Comparison of ENCODE assay signal across 8 cellular contexts in the genomic region with DNA sequence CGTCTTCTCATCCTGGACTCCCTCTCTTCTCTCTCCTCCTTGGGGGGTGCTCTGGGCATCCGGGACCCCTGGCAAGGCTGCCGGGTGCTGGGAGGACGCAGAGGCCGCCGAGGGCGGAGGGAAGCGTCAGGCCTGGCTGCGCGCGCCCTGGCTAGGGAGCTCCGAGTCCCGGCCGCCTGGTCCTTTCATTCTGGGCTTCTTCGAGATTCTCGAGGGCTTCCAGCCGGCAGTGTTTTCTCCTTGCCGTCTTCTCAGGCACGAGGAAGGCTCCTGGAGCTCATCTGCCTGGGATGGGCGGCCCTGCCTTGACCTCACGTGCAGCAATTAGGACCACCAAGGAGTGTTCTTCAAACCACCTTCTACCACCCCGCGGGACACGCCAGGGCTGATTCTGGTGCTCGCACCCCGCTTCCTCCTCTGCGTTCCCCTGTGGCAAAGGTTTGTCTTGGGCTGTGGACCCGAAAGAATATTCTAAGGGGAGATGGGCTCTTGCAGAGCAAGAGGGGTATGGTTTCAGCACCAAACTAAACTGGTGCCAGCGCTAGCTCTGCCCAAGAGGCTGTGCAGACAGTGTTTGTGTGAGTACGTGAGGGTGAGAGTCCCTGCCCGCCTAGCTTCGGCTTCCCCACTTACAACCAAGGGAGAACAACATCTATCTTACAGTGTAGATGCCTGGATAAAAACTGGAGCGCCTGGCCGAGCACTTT. TPM values are rescaled to one million over a fixed set of nuclear protein-coding genes. Genes with fewer than 3 reads are reported as not detected.
A peak's percentile ranks its signal among the peaks of the same experiment; 100 is the strongest.
DNase-seq lines count a peak whose midpoint lies in the region; ATAC-seq and TF ChIP-seq lines count a peak whose summit lies in the region.

No MANE protein-coding gene starts in this region.

- H3K36me3 ChIP-seq in HUES48 (ENCODE audit: control insufficient read depth, insufficient read depth, low read length) (no peaks in the 10 kb centered on the region), hepatocyte (replicated peaks; ENCODE audit: insufficient read depth, low read depth) (no peaks in the 10 kb centered on the region), skeletal muscle tissue (ENCODE audit: control insufficient read depth in 3 of 3, insufficient read depth in 3 of 3, low read length in 3 of 3) (no peaks in the 10 kb centered on the region)

- no peaks in the 10 kb centered on the region for H3K9me3 ChIP-seq in HUES48 (ENCODE audit: control insufficient read depth, insufficient read depth, low read length)
- no peaks in the 10 kb centered on the region for H3K9me3 ChIP-seq in hepatocyte (ENCODE audit: low read depth)
- no peaks in the 10 kb centered on the region for H3K9me3 ChIP-seq in skeletal muscle tissue (ENCODE audit: control insufficient read depth in 3 of 3, low read length in 3 of 3)

- H3K4me3 ChIP-seq in HUES48 (ENCODE audit: low read depth, low read length) = peak overlapping the region; percentile 71
- peak overlapping the region; percentile 42 for H3K4me3 ChIP-seq in hepatocyte
- H3K4me3 ChIP-seq in skeletal muscle tissue (ENCODE audit: low read length in 3 of 3) = peak overlapping the region; percentile 34 to 64 (median 59)

- DNase-seq in DMS79 treated with DMSO at 0.1 percent for 48 hours (lab: John Stamatoyannopoulos, UW) = peak; percentile 35
- DNase-seq in hepatocyte (ENCODE audit: low spot score) = peak; percentile 38

- H2AFZ ChIP-seq in hepatocyte = peak overlapping the region; percentile 81

- no peak for ATAC-seq in activated T-helper 17 cell treated with anti-CD3 and anti-CD28 coated beads, Interleukin-2, amount 50 U/mL, for 72 hours (replicated peaks)
- ATAC-seq in GM18502 (IDR thresholded peaks at IDR 0.05; ENCODE audit: poor library complexity, unreplicated experiment) (no peak), GM21367 (IDR thresholded peaks at IDR 0.05; ENCODE audit: unreplicated experiment) (no peak), GM19023 (IDR thresholded peaks at IDR 0.05; ENCODE audit: unreplicated experiment) (no peak)

- H3K27ac Mint-ChIP-seq in activated T-helper 17 cell treated with anti-CD3 and anti-CD28 coated beads, Interleukin-2, amount 50 U/mL, for 72 hours = no peak overlapping the region

- peaks cover 50% of the 10 kb centered on the region for H3K36me3 Mint-ChIP-seq in activated T-helper 17 cell treated with anti-CD3 and anti-CD28 coated beads, Interleukin-2, amount 50 U/mL, for 72 hours (ENCODE audit: low read depth)

- H3K27ac ChIP-seq in HUES48 (ENCODE audit: low read depth, low read length) = peak overlapping the region; percentile 12
- H3K27ac ChIP-seq in hepatocyte = no peak overlapping the region
- no peak overlapping the region for H3K27ac ChIP-seq in skeletal muscle tissue (ENCODE audit: low read depth, low read length)

- H3K4me1 ChIP-seq in HUES48 (ENCODE audit: control insufficient read depth, insufficient read depth, low read length) (peaks cover 25% of the 10 kb centered on the region), hepatocyte (ENCODE audit: insufficient read depth) (no peaks in the 10 kb centered on the region), skeletal muscle tissue (ENCODE audit: control insufficient read depth in 3 of 3, insufficient read depth in 3 of 3, low read length in 3 of 3) (peaks cover 25 to 31% (median 27%) of the 10 kb centered on the region in 3 donors)

- H3K4me1 Mint-ChIP-seq in activated T-helper 17 cell treated with anti-CD3 and anti-CD28 coated beads, Interleukin-2, amount 50 U/mL, for 72 hours = peaks cover 31% of the 10 kb centered on the region

- H3K9ac ChIP-seq in HUES48 (ENCODE audit: low read depth, low read length) = no peak overlapping the region
- peak overlapping the region in 2 of 3 donors; percentile 23 to 66 for H3K9ac ChIP-seq in skeletal muscle tissue (ENCODE audit: low read depth in 1 of 3, low read length in 3 of 3)

- H3K27me3 Mint-ChIP-seq in activated T-helper 17 cell treated with anti-CD3 and anti-CD28 coated beads, Interleukin-2, amount 50 U/mL, for 72 hours = no peaks in the 10 kb centered on the region

- no peaks in the 10 kb centered on the region for H4K20me1 ChIP-seq in hepatocyte (ENCODE audit: insufficient read depth, poor library complexity, severe bottlenecking)

- H3K4me3 Mint-ChIP-seq in activated T-helper 17 cell treated with anti-CD3 and anti-CD28 coated beads, Interleukin-2, amount 50 U/mL, for 72 hours = peak overlapping the region; percentile 73

- no peak for TF ChIP-seq CTCF in hepatocyte (IDR thresholded peaks at IDR 0.05; ENCODE audit: poor library complexity)

- peak overlapping the region; percentile 98 for H3K4me2 ChIP-seq in hepatocyte

- peaks cover 25% of the 10 kb centered on the region for H3K27me3 ChIP-seq in HUES48 (ENCODE audit: control insufficient read depth, insufficient read depth, low read length)
- H3K27me3 ChIP-seq in hepatocyte = peaks cover 25% of the 10 kb centered on the region
- H3K27me3 ChIP-seq in skeletal muscle tissue (ENCODE audit: control insufficient read depth in 3 of 3, insufficient read depth in 3 of 3, low read length in 3 of 3) = peaks cover 4 to 30% (median 17%) of the 10 kb centered on the region in 3 donors

- H3K79me2 ChIP-seq in hepatocyte = no peaks in the 10 kb centered on the region

- WGBS in hepatocyte (ENCODE audit: low lambda C conversion rate, missing lambda C conversion rate) = 6% methylated on average over 32 of the region's 34 CpGs

- no peaks in the 10 kb centered on the region for H3K9me2 ChIP-seq in hepatocyte (replicated peaks; ENCODE audit: insufficient read depth)

- H3K9me3 Mint-ChIP-seq in activated T-helper 17 cell treated with anti-CD3 and anti-CD28 coated beads, Interleukin-2, amount 50 U/mL, for 72 hours = no peaks in the 10 kb centered on the region

RNA-seq across cellular contexts. Expression of a gene that starts 36.5 kb away (rescaled TPM):
- total RNA-seq in activated T-helper 17 cell treated with anti-CD3 and anti-CD28 coated beads, Interleukin-2, amount 50 U/mL, for 72 hours = 100 to 1,000 TPM; 114 to 120 TPM
- 1.0 and 1.3 TPM in 2 replicates for total RNA-seq in hepatocyte
- polyA plus RNA-seq in hepatocyte = 1.2 and 3.2 TPM in 2 replicates
- 4.2 TPM for total RNA-seq in skeletal muscle tissue

Comparison
In these comparisons a context has a peak if more than half of its experiments do, and no peak if none do; other contexts are left out.
1. RNA of a gene that starts 36.5 kb away (total RNA-seq): 114 to 120 TPM in activated T-helper 17 cell treated with anti-CD3 and anti-CD28 coated beads, Interleukin-2, amount 50 U/mL, for 72 hours; 4.2 TPM in skeletal muscle tissue (single experiment) and 1.0 to 1.3 TPM in hepatocyte; every median in the first group is over 10 times any median in the second.
2. Peak in every context shown above with its lines, with median percentiles within 50 percentile points of each other: H3K4me3 ChIP-seq.